Comparison of ENCODE assay signal across 9 cellular contexts in genomic region chr10:95908450-95908849, GRCh38. TPM values are rescaled to one million over a fixed set of nuclear protein-coding genes. Genes with fewer than 3 reads are reported as not detected.
A peak's percentile ranks its signal among the peaks of the same experiment; 100 is the strongest.
DNase-seq lines count a peak whose midpoint lies in the region; ATAC-seq and TF ChIP-seq lines count a peak whose summit lies in the region.
"Had no signal": no experiment of that assay in that cellular context is flagged by ENCODE, and none has a peak within 500 bp of the region (broad histone marks: within the 10 kb centered on the region; RNA-seq: fewer than 3 reads in every experiment).

No MANE protein-coding gene starts in this region.

- peaks cover 17% of the 10 kb centered on the region for H3K4me1 ChIP-seq in left ventricle myocardium inferior
- peaks cover 5% of the 10 kb centered on the region for H3K4me1 ChIP-seq in lower lobe of right lung

- intact Hi-C loops in left ventricle myocardium inferior (cut with micrococcal nuclease) (no loop called here), left cardiac atrium (cut with DNase I) (no loop called here), lower lobe of right lung (cut with DNase I) (no loop called here)

- CTCF ChIA-PET in activated CD8-positive, alpha-beta T cell treated with anti-CD3 and anti-CD28 coated beads, Interleukin-2, amount 10 ng/mL, durations not matched to agents 7 days and 5 days (lab: Charles Lee): interaction anchor here (1.2 to 2.5 kb wide), 4 partner anchors 55 to 215 kb away, joined by 3 to 9 read pairs (median 6); partner anchors contain the start of gene TCTN3

- TF ChIP-seq CTCF in left ventricle myocardium inferior (IDR thresholded peaks at IDR 0.05; ENCODE audit: borderline replicate concordance) (no peak), lower lobe of right lung (IDR thresholded peaks at IDR 0.05) (no peak), type B pancreatic cell (conservative IDR thresholded peaks at IDR 0.05) (no peak), GM10266 (IDR thresholded peaks at IDR 0.05; ENCODE audit: control insufficient read depth, insufficient read depth, low read depth, missing control alignments) (no peak)

- peaks cover 19% of the 10 kb centered on the region for H3K27me3 Mint-ChIP-seq in activated CD8-positive, alpha-beta T cell treated with anti-CD3 and anti-CD28 coated beads, Interleukin-2, amount 10 ng/mL, durations not matched to agents 7 days and 5 days (ENCODE audit: low read depth)
- H3K27me3 Mint-ChIP-seq in type B pancreatic cell: peaks cover 10% of the 10 kb centered on the region
- H3K27me3 Mint-ChIP-seq: stimulated activated naive B cell treated with anti-CD40 and anti-IgM and Interleukin-4, amounts not matched to agents 10 μg/mL and 1 μg/mL and 100 μg/mL, for 72 hours had no signal

- no peak for ATAC-seq in left cardiac atrium
- ATAC-seq in activated CD8-positive, alpha-beta T cell treated with anti-CD3 and anti-CD28 coated beads, Interleukin-2, amount 10 ng/mL, durations not matched to agents 7 days and 5 days: no peak
- no peak for ATAC-seq in lower lobe of right lung
- no peak for ATAC-seq in HG03135 (IDR thresholded peaks at IDR 0.05; ENCODE audit: unreplicated experiment)

- DNase-seq in left ventricle myocardium inferior (no peak), left cardiac atrium (no peak), lower lobe of right lung (no peak), type B pancreatic cell (ENCODE audit: extremely low spot score, unreplicated experiment) (no peak), NCI-H128 (lab: John Stamatoyannopoulos, UW; ENCODE audit: unreplicated experiment) (no peak), GM10266 (ENCODE audit: extremely low spot score) (no peak)
- no peak for DNase-seq in activated CD8-positive, alpha-beta T cell treated with anti-CD3 and anti-CD28 coated beads, Interleukin-2, amount 10 ng/mL, durations not matched to agents 7 days and 5 days

- no peaks in the 10 kb centered on the region for H3K9me3 ChIP-seq in left ventricle myocardium inferior (replicated peaks)
- no peaks in the 10 kb centered on the region for H3K9me3 ChIP-seq in lower lobe of right lung

- peak overlapping the region; percentile 83 for H3K27ac ChIP-seq in left ventricle myocardium inferior (replicated peaks)
- no peak overlapping the region for H3K27ac ChIP-seq in lower lobe of right lung

- H3K4me1 Mint-ChIP-seq in activated CD8-positive, alpha-beta T cell treated with anti-CD3 and anti-CD28 coated beads, Interleukin-2, amount 10 ng/mL, durations not matched to agents 7 days and 5 days (ENCODE audit: low read depth): peaks cover 13% of the 10 kb centered on the region
- peaks cover 9% of the 10 kb centered on the region for H3K4me1 Mint-ChIP-seq in type B pancreatic cell (ENCODE audit: unreplicated experiment)

- peaks cover 6% of the 10 kb centered on the region for H3K36me3 Mint-ChIP-seq in activated CD8-positive, alpha-beta T cell treated with anti-CD3 and anti-CD28 coated beads, Interleukin-2, amount 10 ng/mL, durations not matched to agents 7 days and 5 days (ENCODE audit: low read depth)
- H3K36me3 Mint-ChIP-seq in type B pancreatic cell: no peaks in the 10 kb centered on the region

- peak overlapping the region; percentile 85 for H3K4me3 Mint-ChIP-seq in activated CD8-positive, alpha-beta T cell treated with anti-CD3 and anti-CD28 coated beads, Interleukin-2, amount 10 ng/mL, durations not matched to agents 7 days and 5 days
- H3K4me3 Mint-ChIP-seq in type B pancreatic cell: peak overlapping the region; percentile 92

- H3K9me3 Mint-ChIP-seq in activated CD8-positive, alpha-beta T cell treated with anti-CD3 and anti-CD28 coated beads, Interleukin-2, amount 10 ng/mL, durations not matched to agents 7 days and 5 days (ENCODE audit: insufficient read depth): no peaks in the 10 kb centered on the region
- peaks cover 5% of the 10 kb centered on the region for H3K9me3 Mint-ChIP-seq in type B pancreatic cell
- H3K9me3 Mint-ChIP-seq: stimulated activated naive B cell treated with anti-CD40 and anti-IgM and Interleukin-4, amounts not matched to agents 10 μg/mL and 1 μg/mL and 100 μg/mL, for 72 hours had no signal

- peaks cover 2% of the 10 kb centered on the region for H3K36me3 ChIP-seq in left ventricle myocardium inferior
- peaks cover 6% of the 10 kb centered on the region for H3K36me3 ChIP-seq in lower lobe of right lung

- H3K27ac Mint-ChIP-seq in activated CD8-positive, alpha-beta T cell treated with anti-CD3 and anti-CD28 coated beads, Interleukin-2, amount 10 ng/mL, durations not matched to agents 7 days and 5 days: no peak overlapping the region
- no peak overlapping the region for H3K27ac Mint-ChIP-seq in type B pancreatic cell

- H3K4me3 ChIP-seq in left ventricle myocardium inferior (peak overlapping the region; percentile 82), lower lobe of right lung (peak overlapping the region; percentile 78)

- no peaks in the 10 kb centered on the region for H3K27me3 ChIP-seq in left ventricle myocardium inferior (ENCODE audit: low read depth)
- H3K27me3 ChIP-seq in lower lobe of right lung (ENCODE audit: low read depth): no peaks in the 10 kb centered on the region

- POLR2A ChIA-PET in activated CD8-positive, alpha-beta T cell treated with anti-CD3 and anti-CD28 coated beads, Interleukin-2, amount 10 ng/mL, durations not matched to agents 7 days and 5 days (lab: Charles Lee): interaction anchor here (0.5 to 1.1 kb wide), 4 partner anchors 38 to 122 kb away, joined by 3 read pairs; no protein-coding TSS in a partner anchor

RNA-seq across cellular contexts. Expression of gene CC2D2B, which starts 0.7 kb away (rescaled TPM):
- total RNA-seq in left ventricle myocardium inferior: 0.30 TPM
- 1 to 10 TPM in 1 of 2 donors, under 1 TPM in 1; 0.65 to 1.0 TPM for total RNA-seq in left cardiac atrium
- under 1 TPM; 0.21 to 0.34 TPM for total RNA-seq in activated CD8-positive, alpha-beta T cell treated with anti-CD3 and anti-CD28 coated beads, Interleukin-2, amount 10 ng/mL, durations not matched to agents 7 days and 5 days
- 1.6 TPM for total RNA-seq in lower lobe of right lung
- total RNA-seq in type B pancreatic cell (ENCODE audit: low replicate concordance): 0.24 and 0.34 TPM in 2 replicates
